ENCODE assay signal across 10 cellular contexts in the genomic region with DNA sequence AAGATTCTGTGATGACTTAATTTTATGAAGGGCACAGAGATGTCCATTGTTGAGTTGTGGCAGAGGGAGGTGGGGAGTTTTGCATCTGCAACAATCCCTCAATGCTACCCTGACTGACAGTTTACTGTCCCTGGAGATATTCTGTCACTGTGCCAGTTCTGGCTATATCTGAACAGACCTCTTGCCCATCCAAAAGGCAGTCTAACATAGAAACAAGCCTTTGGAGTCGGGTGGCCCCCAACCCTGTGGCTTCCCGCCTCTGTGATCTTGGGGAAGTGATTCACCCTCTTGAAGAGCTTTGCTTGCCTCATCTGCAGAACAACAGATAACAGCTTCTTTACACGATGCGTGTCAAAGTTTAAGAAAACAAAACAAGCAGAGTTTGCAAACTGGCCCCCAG. TPM values are rescaled to one million over a fixed set of nuclear protein-coding genes. Genes with fewer than 3 reads are reported as not detected.
A peak's percentile ranks its signal among the peaks of the same experiment; 100 is the strongest.
DNase-seq lines count a peak whose midpoint lies in the region; ATAC-seq and TF ChIP-seq lines count a peak whose summit lies in the region.
"Had no signal": no experiment of that assay in that cellular context is flagged by ENCODE, and none has a peak within 500 bp of the region (broad histone marks: within the 10 kb centered on the region; RNA-seq: fewer than 3 reads in every experiment).

No MANE protein-coding gene starts in this region.

- 49 to 57% (median 55%) methylated on average over 4 of the region's 4 CpGs for WGBS in psoas muscle, 3 donors

- H3K27ac Mint-ChIP-seq in immature natural killer cell = peak overlapping the region; percentile 63 to 88 (median 84)

- no peaks in the 10 kb centered on the region for H3K36me3 ChIP-seq in psoas muscle (ENCODE audit: insufficient read depth in 1 of 2, low read depth in 1 of 2)
- H3K36me3 ChIP-seq: BE2C had no signal

- intact Hi-C loops in psoas muscle (cut with DNase I) = no loop called here

- peaks cover 4% of the 10 kb centered on the region for H3K4me1 ChIP-seq in psoas muscle

- TF ChIP-seq CTCF in NB4 (IDR thresholded peaks at IDR 0.05; ENCODE audit: low read depth, low read length) = no peak
- TF ChIP-seq CTCF in psoas muscle (IDR thresholded peaks at IDR 0.05) = no peak

- TF ChIP-seq POLR2A in NB4 (IDR thresholded peaks at IDR 0.05; ENCODE audit: extremely low read depth, insufficient read length) = no peak

- no peak overlapping the region for H3K27ac ChIP-seq in psoas muscle

- H3K9me3 ChIP-seq in psoas muscle = no peaks in the 10 kb centered on the region
- H3K9me3 ChIP-seq: BE2C had no signal

- peak overlapping the region; percentile 63 to 75 (median 72) for H3K4me3 Mint-ChIP-seq in immature natural killer cell

- no peaks in the 10 kb centered on the region for H3K27me3 ChIP-seq in psoas muscle (ENCODE audit: insufficient read depth in 3 of 3, low read length in 2 of 3)
- H3K27me3 ChIP-seq: BE2C had no signal

- peak; percentile 79 for DNase-seq in Ammon's horn (ENCODE audit: low spot score)
- DNase-seq in NB4 (ENCODE audit: low read depth) = peak; percentile 98
- DNase-seq in activated T-cell treated with anti-CD3 and anti-CD28 coated beads, Interleukin-2, amount 50 U/mL, for 1 hour = peak; percentile 64
- DNase-seq in immature natural killer cell = peak; percentile 42 to 58 (median 55)
- no peak for DNase-seq in DMS79 treated with DMSO at 0.1 percent for 48 hours (lab: John Stamatoyannopoulos, UW)
- DNase-seq in psoas muscle = no peak
- no peak for DNase-seq in iPS-NIHi7 (ENCODE audit: extremely low spot score)
- DNase-seq: activated CD4-positive, CD25-positive, alpha-beta regulatory T cell treated with anti-CD3 and anti-CD28 coated beads, Interleukin-2, amount 50 U/mL, for 72 hours; BE2C had no signal

- H3K36me3 Mint-ChIP-seq in immature natural killer cell = no peaks in the 10 kb centered on the region

- H3K4me3 ChIP-seq in NB4 (ENCODE audit: low read depth, low read length) (peak overlapping the region; percentile 40), psoas muscle (no peak overlapping the region)

- peaks cover 29 to 33% of the 10 kb centered on the region in 2 donors for H3K4me1 Mint-ChIP-seq in immature natural killer cell

- peaks cover 0 to 1% (median 0%) of the 10 kb centered on the region in 3 donors for H3K27me3 Mint-ChIP-seq in immature natural killer cell (ENCODE audit: low read depth in 3 of 3)

- ATAC-seq in GM21717 (IDR thresholded peaks at IDR 0.05; ENCODE audit: unreplicated experiment) (no peak), psoas muscle (no peak)

- H3K9me3 Mint-ChIP-seq in immature natural killer cell = no peaks in the 10 kb centered on the region

RNA-seq across cellular contexts. Expression of gene E2F1, which starts 3.8 kb away (rescaled TPM):
- polyA plus RNA-seq in immature natural killer cell (1 to 10 TPM; 1.5 to 2.5 (median 1.8) TPM), psoas muscle (1 to 10 TPM in 1 of 3 donors, under 1 TPM in 2; 0.79 to 6.5 (median 0.84) TPM)
- 1 to 10 TPM in 2 of 4 donors, under 1 TPM in 2; 0.73 to 1.3 (median 0.94) TPM for total RNA-seq in psoas muscle

RNA-seq across cellular contexts. Expression of gene NECAB3, which starts 15.7 kb away (rescaled TPM):
- polyA plus RNA-seq in immature natural killer cell = 1 to 10 TPM; 2.5 to 3.8 (median 2.9) TPM
- total RNA-seq in psoas muscle = 10 to 100 TPM; 57.9 to 98.0 (median 77.3) TPM
- polyA plus RNA-seq in psoas muscle = 10 to 100 TPM; 37.8 to 72.0 (median 63.7) TPM

RNA-seq across cellular contexts. Expression of gene ACTL10, which starts 23.2 kb away (rescaled TPM):
- 1 to 10 TPM; 3.4 to 7.0 (median 3.9) TPM for polyA plus RNA-seq in immature natural killer cell
- total RNA-seq in psoas muscle = under 1 TPM in 3 of 4 donors, not detected in 1; 0.27 to 0.42 (median 0.37) TPM
- under 1 TPM; 0.04 to 0.74 (median 0.42) TPM for polyA plus RNA-seq in psoas muscle

RNA-seq across cellular contexts. Expression of gene C20orf144, which starts 27.8 kb away (rescaled TPM):
- polyA plus RNA-seq in immature natural killer cell (under 1 TPM in 2 of 3 donors, not detected in 1; 0.13 to 0.22 TPM), psoas muscle (under 1 TPM in 2 of 3 donors, not detected in 1; 0.05 to 0.08 TPM)
- total RNA-seq in psoas muscle = not detected

RNA-seq across cellular contexts. Expression of gene PXMP4, which starts 30.1 kb away (rescaled TPM):
- polyA plus RNA-seq in immature natural killer cell (10 to 100 TPM in 2 of 3 donors, 1 to 10 TPM in 1; 6.8 to 16.6 (median 14.1) TPM), psoas muscle (1 to 10 TPM; 1.9 to 6.0 (median 3.4) TPM)
- 10 to 100 TPM in 1 of 4 donors, 1 to 10 TPM in 3; 4.2 to 10.6 (median 5.1) TPM for total RNA-seq in psoas muscle

Comparison
In these comparisons a context has a peak if more than half of its experiments do, and no peak if none do; other contexts are left out.
1. DNase-seq: peak in Ammon's horn (single experiment), NB4 (single experiment), activated T-cell treated with anti-CD3 and anti-CD28 coated beads, Interleukin-2, amount 50 U/mL, for 1 hour (single experiment) and immature natural killer cell (3 of 3); none in DMS79 treated with DMSO at 0.1 percent for 48 hours (single experiment), psoas muscle (0 of 2) and iPS-NIHi7 (single experiment).
2. RNA of gene NECAB3, which starts 15.7 kb away (polyA plus RNA-seq): 37.8 to 72.0 TPM in psoas muscle; 2.5 to 3.8 TPM in immature natural killer cell; every median in the first group is over 4 times any median in the second.